ENCODE assay signal across 22 cellular contexts in the genomic region with DNA sequence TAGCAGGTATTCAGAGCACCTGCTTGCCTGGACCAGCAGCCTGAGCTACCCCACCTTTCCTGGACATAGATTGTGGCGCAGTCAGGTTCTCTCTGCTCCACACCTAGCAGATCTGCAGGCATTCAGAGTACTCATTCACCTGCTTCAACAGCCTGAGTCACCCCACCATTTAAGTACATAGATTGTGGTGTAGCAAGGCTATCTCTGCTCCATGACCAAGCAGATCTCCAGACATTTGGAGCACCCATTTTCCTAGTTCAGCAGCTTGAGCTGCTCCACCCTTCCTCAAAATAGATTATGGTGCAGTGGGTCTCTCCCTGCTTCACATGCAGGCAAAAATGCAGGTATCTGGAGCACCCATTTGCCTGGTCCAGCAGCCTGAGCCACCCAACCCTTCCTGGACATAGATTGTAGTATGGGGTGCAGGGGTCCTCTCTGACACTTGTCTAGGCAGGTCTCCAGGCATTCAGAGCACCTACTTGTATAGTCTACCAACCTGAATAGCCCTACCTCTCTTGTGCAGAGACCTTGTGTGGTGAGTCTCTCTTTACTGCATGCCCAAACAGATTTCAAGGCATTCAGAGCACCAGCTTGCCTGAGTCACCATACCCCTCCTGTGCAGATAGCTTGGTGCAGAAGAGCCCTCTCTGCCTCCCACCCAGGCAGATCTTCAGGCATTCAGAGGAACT.
"Had no signal": no experiment of that assay in that cellular context is flagged by ENCODE, and none has a peak within 500 bp of the region (broad histone marks: within the 10 kb centered on the region; RNA-seq: fewer than 3 reads in every experiment).

No MANE protein-coding gene starts in this region.

- FAIRE-seq: colon, islet of Langerhans had no signal

- H3K27ac Mint-ChIP-seq: dendritic cell treated with granulocyte-macrophage colony-stimulating factor and Interleukin-4, amounts not matched to agents 40 ng/mL and 50 ng/mL, for 4 days; effector memory CD8-positive, alpha-beta T cell; mesothelial cell of epicardium; nephron; stimulated activated effector memory CD8-positive, alpha-beta T cell treated with anti-CD3 and anti-CD28 coated beads, Interleukin-12 subunit alpha, Interleukin-12 subunit beta, amount 100 ng/mL, for 72 hours; stimulated activated naive CD8-positive, alpha-beta T cell treated with anti-CD3 and anti-CD28 coated beads, Interleukin-15, Interleukin-2, amounts not matched to agents 100 ng/mL and 50 ng/mL, for 24 hours had no signal

- H3K27ac ChIP-seq: gastrocnemius medialis, heart right ventricle, parathyroid adenoma, prostate gland, right lobe of liver, tibial artery, upper lobe of left lung, vagina had no signal

- H3K79me2 ChIP-seq: parathyroid adenoma had no signal

- H3K4me1 Mint-ChIP-seq: mesothelial cell of epicardium; nephron; stimulated activated effector memory CD8-positive, alpha-beta T cell treated with anti-CD3 and anti-CD28 coated beads, Interleukin-12 subunit alpha, Interleukin-12 subunit beta, amount 100 ng/mL, for 72 hours had no signal

- H3K4me3 Mint-ChIP-seq: dendritic cell treated with granulocyte-macrophage colony-stimulating factor and Interleukin-4, amounts not matched to agents 40 ng/mL and 50 ng/mL, for 4 days; effector memory CD8-positive, alpha-beta T cell; mesothelial cell of epicardium; nephron; stimulated activated effector memory CD8-positive, alpha-beta T cell treated with anti-CD3 and anti-CD28 coated beads, Interleukin-12 subunit alpha, Interleukin-12 subunit beta, amount 100 ng/mL, for 72 hours; stimulated activated naive CD8-positive, alpha-beta T cell treated with anti-CD3 and anti-CD28 coated beads, Interleukin-15, Interleukin-2, amounts not matched to agents 100 ng/mL and 50 ng/mL, for 24 hours had no signal

- H3K9ac ChIP-seq: parathyroid adenoma had no signal

- H3K27me3 Mint-ChIP-seq: dendritic cell treated with granulocyte-macrophage colony-stimulating factor and Interleukin-4, amounts not matched to agents 40 ng/mL and 50 ng/mL, for 4 days had no signal

- H3K36me3 ChIP-seq: gastrocnemius medialis, heart right ventricle, prostate gland, right lobe of liver, tibial artery, upper lobe of left lung, vagina had no signal

- H2AFZ ChIP-seq: parathyroid adenoma had no signal

- ATAC-seq: effector memory CD8-positive, alpha-beta T cell; gastrocnemius medialis; heart right ventricle; left lobe of liver; right lobe of liver; stimulated activated effector memory CD8-positive, alpha-beta T cell treated with anti-CD3 and anti-CD28 coated beads, Interleukin-12 subunit alpha, Interleukin-12 subunit beta, amount 100 ng/mL, for 72 hours had no signal

- H3K4me3 ChIP-seq: gastrocnemius medialis, heart right ventricle, prostate gland, right lobe of liver, tibial artery, upper lobe of left lung, vagina had no signal

- DNase-seq: effector memory CD8-positive, alpha-beta T cell; erythroblast; gastrocnemius medialis; heart right ventricle; hypothalamus; occipital lobe; right lobe of liver; stimulated activated CD4-positive, alpha-beta T cell treated with anti-CD3 and anti-CD28 coated beads, Interleukin-4, amount 100 ng/mL, for 1 hour; stimulated activated CD8-positive, alpha-beta memory T cell treated with anti-CD3 and anti-CD28 coated beads, Interleukin-4, amount 100 ng/mL, for 48 hours; tibial artery; upper lobe of left lung had no signal

- H3K36me3 Mint-ChIP-seq: stimulated activated effector memory CD8-positive, alpha-beta T cell treated with anti-CD3 and anti-CD28 coated beads, Interleukin-12 subunit alpha, Interleukin-12 subunit beta, amount 100 ng/mL, for 72 hours had no signal

- H3K4me1 ChIP-seq: gastrocnemius medialis, heart right ventricle, parathyroid adenoma, prostate gland, right lobe of liver, tibial artery, upper lobe of left lung, vagina had no signal

- H3K9me3 ChIP-seq: gastrocnemius medialis, prostate gland had no signal

- H3K27me3 ChIP-seq: gastrocnemius medialis, heart right ventricle, right lobe of liver, tibial artery, upper lobe of left lung, vagina had no signal
